ENCODE assay signal across 11 cellular contexts in genomic region chr6:134678436-134678889, GRCh38.
DNase-seq lines count a peak whose midpoint lies in the region; ATAC-seq lines count a peak whose summit lies in the region.
"Had no signal": no experiment of that assay in that cellular context is flagged by ENCODE, and none has a peak within 500 bp of the region (broad histone marks: within the 10 kb centered on the region; RNA-seq: fewer than 3 reads in every experiment).

No MANE protein-coding gene starts in this region.

- ATAC-seq in GM21528 (IDR thresholded peaks at IDR 0.05; ENCODE audit: low FRiP score, unreplicated experiment): no peak

- intact Hi-C loops in head of caudate nucleus (cut with DNase I): no loop called here

- DNase-seq in DMS 273 (lab: John Stamatoyannopoulos, UW; ENCODE audit: unreplicated experiment) (peak; percentile 84), DMS 273 treated with DMSO at 0.1 percent for 48 hours (lab: John Stamatoyannopoulos, UW) (no peak), SHP77 (lab: John Stamatoyannopoulos, UW) (peak; percentile 33 to 61), head of caudate nucleus (peak in 41 of 42 donors; percentile 13 to 86 (median 63)), skeletal muscle cell (ENCODE audit: low read depth) (peak; percentile 92), NK-92 (lab: John Stamatoyannopoulos, UW; ENCODE audit: unreplicated experiment) (no peak)
- DNase-seq in stimulated activated CD4-positive, alpha-beta T cell treated with anti-CD3 and anti-CD28 coated beads, Interleukin-4, amount 100 ng/mL, for 4 hours: no peak
- DNase-seq: activated CD4-positive, alpha-beta T cell treated with anti-CD3 and anti-CD28 coated beads for 48 hours; PC-9 had no signal

- H3K4me3 ChIP-seq in skeletal muscle cell (ENCODE audit: low read depth, low read length): no peak overlapping the region
- H3K4me3 ChIP-seq: PC-9, skin epidermis had no signal

Comparison
In these comparisons a context has a peak if more than half of its experiments do, and no peak if none do; other contexts are left out.
1. DNase-seq: peak in DMS 273 (single experiment), SHP77 (2 of 2), head of caudate nucleus (41 of 42) and skeletal muscle cell (single experiment); none in DMS 273 treated with DMSO at 0.1 percent for 48 hours (single experiment), stimulated activated CD4-positive, alpha-beta T cell treated with anti-CD3 and anti-CD28 coated beads, Interleukin-4, amount 100 ng/mL, for 4 hours (0 of 2) and NK-92 (single experiment).